ENCODE assay signal across 14 cellular contexts in genomic region chr17:48722201-48722907, GRCh38. TPM values are rescaled to one million over a fixed set of nuclear protein-coding genes. Genes with fewer than 3 reads are reported as not detected.
A peak's percentile ranks its signal among the peaks of the same experiment; 100 is the strongest.
DNase-seq lines count a peak whose midpoint lies in the region; ATAC-seq, FAIRE-seq and TF ChIP-seq lines count a peak whose summit lies in the region.
"Had no signal": no experiment of that assay in that cellular context is flagged by ENCODE, and none has a peak within 500 bp of the region (broad histone marks: within the 10 kb centered on the region; RNA-seq: fewer than 3 reads in every experiment).

PRAC1 (minus strand) TSS chr17:48722518; CDS start chr17:48722392, 126 bp downstream.

- CTCF ChIA-PET in endothelial cell of umbilical vein (lab: Charles Lee): interaction anchor here (1.2 to 7.5 kb wide), 6 partner anchors 11 to 156 kb away, joined by 7 to 171 read pairs (median 27); no protein-coding TSS in a partner anchor

- no peak within 1 kb of the TSS for H3K27ac Mint-ChIP-seq in osteocyte (ENCODE audit: unreplicated experiment)

- H2AFZ ChIP-seq in endothelial cell of umbilical vein (ENCODE audit: low read depth, low read length): no peak within 1 kb of the TSS

- H3K9me1 ChIP-seq in endothelial cell of umbilical vein (replicated peaks; ENCODE audit: control insufficient read depth, extremely low read depth, insufficient read depth, low read length): no peaks in the 10 kb centered on the region

- H3K27me3 ChIP-seq in MG63 (no peaks in the 10 kb centered on the region), endothelial cell of umbilical vein (ENCODE audit: control insufficient read depth in 2 of 2, insufficient read depth in 2 of 2, low read length in 2 of 2) (peaks cover 92 to 99% of the 10 kb centered on the region in 2 experiments)

- H3K9me3 Mint-ChIP-seq in osteocyte (ENCODE audit: unreplicated experiment): no peaks in the 10 kb centered on the region

- peaks cover 98% of the 10 kb centered on the region for H3K27me3 Mint-ChIP-seq in osteocyte (ENCODE audit: unreplicated experiment)

- no peak for ATAC-seq in HG03159 (IDR thresholded peaks at IDR 0.05; ENCODE audit: unreplicated experiment)
- ATAC-seq in HG03442 (IDR thresholded peaks at IDR 0.05; ENCODE audit: unreplicated experiment): no peak

- no peak within 1 kb of the TSS for H3K9ac ChIP-seq in endothelial cell of umbilical vein (replicated peaks; ENCODE audit: extremely low read depth, insufficient read depth, low read length)

- FAIRE-seq in endothelial cell of umbilical vein (lab: Jason Lieb, UNC): no peak
- FAIRE-seq: A204.1, endometrium had no signal

- no TSS peak for BruUV-seq in endothelial cell of umbilical vein (replicated peaks; lab: Mats Ljungman, UMichigan)

- dilution Hi-C loops in endothelial cell of umbilical vein (cut with MboI; ENCODE audit: extremely low pct_ligation_motif_present, low sequenced_read_pairs): no loop called here

- TF ChIP-seq CTCF in endothelial cell of umbilical vein (IDR thresholded peaks at IDR 0.05; ENCODE audit: extremely low read depth in 1 of 2, insufficient read depth in 1 of 2, low read depth in 1 of 2, low read length in 2 of 2): no peak
- TF ChIP-seq CTCF in osteocyte (IDR thresholded peaks at IDR 0.05): no peak

- H4K20me1 ChIP-seq in endothelial cell of umbilical vein (replicated peaks; ENCODE audit: control insufficient read depth, extremely low read depth, insufficient read depth, low read length): no peaks in the 10 kb centered on the region

- H3K4me3 Mint-ChIP-seq in osteocyte (ENCODE audit: unreplicated experiment): peak within 1 kb of the TSS; percentile 14

- H3K4me3 ChIP-seq in MG63: peak within 1 kb of the TSS; percentile 60
- no peak within 1 kb of the TSS for H3K4me3 ChIP-seq in endothelial cell of umbilical vein (replicated peaks in 1 of 3; ENCODE audit: insufficient read depth in 1 of 3, low read depth in 1 of 3, low read length in 3 of 3)

- H3K4me2 ChIP-seq in endothelial cell of umbilical vein (ENCODE audit: insufficient read depth, low read length): no peak within 1 kb of the TSS

- H3K79me2 ChIP-seq in endothelial cell of umbilical vein (ENCODE audit: control insufficient read depth, insufficient read depth, low read length): no peaks in the 10 kb centered on the region

- H3K9me3 ChIP-seq in MG63 (no peaks in the 10 kb centered on the region), endothelial cell of umbilical vein (replicated peaks; ENCODE audit: control insufficient read depth, insufficient read depth, low read length) (no peaks in the 10 kb centered on the region)
- H3K9me3 ChIP-seq: testis had no signal

- peaks cover 32% of the 10 kb centered on the region for H3K4me1 Mint-ChIP-seq in osteocyte (ENCODE audit: unreplicated experiment)

- no peaks in the 10 kb centered on the region; the same call in 1 of the 2 replicates for H3K36me3 ChIP-seq in MG63
- no peaks in the 10 kb centered on the region for H3K36me3 ChIP-seq in endothelial cell of umbilical vein (ENCODE audit: control insufficient read depth in 2 of 2, extremely low read depth in 1 of 2, insufficient read depth in 2 of 2, low read length in 2 of 2)

- peak; percentile 38 for DNase-seq in SKM-1 treated with dmso at 0.1 percent for 144 hours (lab: John Stamatoyannopoulos, UW; ENCODE audit: unreplicated experiment)
- DNase-seq in SKM-1 (lab: John Stamatoyannopoulos, UW; ENCODE audit: unreplicated experiment): no peak
- DNase-seq in MG63: no peak
- no peak for DNase-seq in endothelial cell of umbilical vein (ENCODE audit: low read depth, low spot score)
- DNase-seq in osteocyte (ENCODE audit: extremely low spot score, unreplicated experiment): no peak
- no peak for DNase-seq in Ammon's horn (ENCODE audit: low spot score)
- DNase-seq: NCI-H2107; stimulated activated CD4-positive, alpha-beta T cell treated with anti-CD3 and anti-CD28 coated beads, Interleukin-2, amount 100 ng/mL, for 48 hours; testis had no signal

- intact Hi-C loops in endothelial cell of umbilical vein (cut with micrococcal nuclease): no loop called here

- POLR2A ChIA-PET in endothelial cell of umbilical vein (lab: Charles Lee): no interaction called here

- H3K36me3 Mint-ChIP-seq in osteocyte (ENCODE audit: unreplicated experiment): no peaks in the 10 kb centered on the region

- H3K27ac ChIP-seq in endothelial cell of umbilical vein (ENCODE audit: insufficient read depth, low read depth, low read length): no peak within 1 kb of the TSS
- H3K27ac ChIP-seq: testis had no signal

- TF ChIP-seq POLR2A in endothelial cell of umbilical vein (IDR thresholded peaks at IDR 0.05; ENCODE audit: low read depth, low read length): no peak

- peaks cover 8% of the 10 kb centered on the region for H3K4me1 ChIP-seq in endothelial cell of umbilical vein (ENCODE audit: control insufficient read depth, extremely low read depth, insufficient read depth, low read length)

TF ChIP-seq in endothelial cell of umbilical vein, 7 proteins besides CTCF, POLR2A, EP300 and RAD21:
- TF ChIP-seq, protein P1, sequence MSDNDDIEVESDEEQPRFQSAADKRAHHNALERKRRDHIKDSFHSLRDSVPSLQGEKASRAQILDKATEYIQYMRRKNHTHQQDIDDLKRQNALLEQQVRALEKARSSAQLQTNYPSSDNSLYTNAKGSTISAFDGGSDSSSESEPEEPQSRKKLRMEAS (IDR thresholded peaks at IDR 0.05; ENCODE audit: insufficient read depth, insufficient read length): no peak
- TF ChIP-seq EZH2 (IDR thresholded peaks at IDR 0.05; ENCODE audit: borderline replicate concordance, low read depth, low read length, severe bottlenecking): peak; percentile 85
TF ChIP-seq in endothelial cell of umbilical vein: peak in this region for 1.

RNA-seq across cellular contexts. Expression of gene PRAC1, which starts in this region (rescaled TPM):
- total RNA-seq in MG63 (2014; rRNA removed; shearing (Covaris generic); ENCODE audit: low replicate concordance): not detected in 2 replicates
- total RNA-seq in endothelial cell of umbilical vein (not detected in 2 replicates), osteocyte (not detected in 2 replicates)
- polyA plus RNA-seq in endothelial cell of umbilical vein: not detected in 2 replicates
- not detected in 2 replicates for polyA plus RNA-seq in endothelial cell of umbilical vein (2011; cell fraction: cytosol; rRNA removed)
- polyA plus RNA-seq in endothelial cell of umbilical vein (2011; cell fraction: nucleus; rRNA removed): not detected in 2 replicates
- polyA plus RNA-seq in endothelial cell of umbilical vein (2012): not detected in 2 replicates
- polyA minus RNA-seq in endothelial cell of umbilical vein: not detected in 2 replicates
- polyA minus RNA-seq in endothelial cell of umbilical vein (2011; cell fraction: cytosol; rRNA and poly(A)+ RNA removed): not detected
- polyA minus RNA-seq in endothelial cell of umbilical vein (2011; cell fraction: nucleus; rRNA and poly(A)+ RNA removed): not detected in 2 replicates
- total RNA-seq: osteoblast, testis had no signal
